In genomic region chr3:47193871-47194859, GRCh38 we compare ENCODE assay signal across 28 cellular contexts. TPM values are rescaled to one million over a fixed set of nuclear protein-coding genes. Genes with fewer than 3 reads are reported as not detected.
DNase-seq lines count a peak whose midpoint lies in the region; ATAC-seq, FAIRE-seq and TF ChIP-seq lines count a peak whose summit lies in the region.
"Had no signal": no experiment of that assay in that cellular context is flagged by ENCODE, and none has a peak within 500 bp of the region (broad histone marks: within the 10 kb centered on the region; RNA-seq: fewer than 3 reads in every experiment).

No MANE protein-coding gene starts in this region.

- WGBS in HepG2 (ENCODE audit: low lambda C conversion rate): 94% methylated on average over 4 of the region's 4 CpGs
- 97% methylated on average over 4 of the region's 4 CpGs for WGBS in right lobe of liver (ENCODE audit: insufficient coverage, low coverage, low lambda C conversion rate, missing lambda C conversion rate)
- WGBS in GM12878 (ENCODE audit: insufficient coverage, insufficient replicate concordance, low lambda C conversion rate, missing lambda C conversion rate): 68% methylated on average over 4 of the region's 4 CpGs
- 92 to 98% (median 95%) methylated on average over 4 of the region's 4 CpGs for WGBS in small intestine, 3 donors
- WGBS in heart left ventricle, 4 donors: 89 to 93% (median 92%) methylated on average over 4 of the region's 4 CpGs

- H3K4me3 ChIP-seq in HepG2 (replicated peaks in 1 of 3; ENCODE audit: insufficient read depth in 1 of 3, low read depth in 2 of 3, low read length in 3 of 3): no peak overlapping the region
- no peak overlapping the region for H3K4me3 ChIP-seq in right lobe of liver
- no peak overlapping the region for H3K4me3 ChIP-seq in GM12878
- no peak overlapping the region for H3K4me3 ChIP-seq in small intestine (ENCODE audit: low read depth in 1 of 2, low read length in 2 of 2)
- H3K4me3 ChIP-seq in heart left ventricle: no peak overlapping the region
- H3K4me3 ChIP-seq: adrenal gland, coronary artery, ovary had no signal

- no peak overlapping the region for H2AFZ ChIP-seq in HepG2 (ENCODE audit: low read length)
- H2AFZ ChIP-seq in GM12878 (ENCODE audit: control insufficient read depth, low read depth, low read length): no peak overlapping the region

- no peak for TF ChIP-seq RAD21 in HepG2 (CRISPR knock-in tag; IDR thresholded peaks at IDR 0.05)
- no peak for TF ChIP-seq RAD21 in GM12878 (IDR thresholded peaks at IDR 0.05; ENCODE audit: insufficient read depth, low read depth, low read length)

- FAIRE-seq in HepG2 (lab: Jason Lieb, UNC) (no peak), GM12878 (lab: Jason Lieb, UNC) (no peak), small intestine (lab: Jason Lieb, UNC) (no peak)
- FAIRE-seq: A204.1, frontal cortex had no signal

- H3K4me1 ChIP-seq in HepG2 (ENCODE audit: insufficient read depth, low read length) (no peaks in the 10 kb centered on the region), right lobe of liver (no peaks in the 10 kb centered on the region), GM12878 (ENCODE audit: control insufficient read depth, insufficient read depth, low read length) (no peaks in the 10 kb centered on the region), small intestine (ENCODE audit: control insufficient read depth in 2 of 2, insufficient read depth in 1 of 2, low read depth in 1 of 2, low read length in 1 of 2) (no peaks in the 10 kb centered on the region), heart left ventricle (no peaks in the 10 kb centered on the region)
- H3K4me1 ChIP-seq: adrenal gland had no signal

- no TSS peak for BruUV-seq in HepG2 (replicated peaks; lab: Mats Ljungman, UMichigan)
- TSS peak; percentile 49 for BruUV-seq in GM12878 (replicated peaks; lab: Mats Ljungman, UMichigan)

- TF ChIP-seq EP300 in HepG2 (IDR thresholded peaks at IDR 0.05; ENCODE audit: low read depth in 2 of 2, low read length in 2 of 2): no peak
- no peak for TF ChIP-seq EP300 in HepG2 (CRISPR knock-in tag; IDR thresholded peaks at IDR 0.05; ENCODE audit: borderline replicate concordance)
- TF ChIP-seq EP300 in GM12878 (IDR thresholded peaks at IDR 0.05; ENCODE audit: borderline replicate concordance in 1 of 2, control insufficient read depth in 1 of 2, low read depth in 2 of 2, low read length in 2 of 2): no peak

- H3K36me3 ChIP-seq in HepG2 (replicated peaks in 1 of 2; ENCODE audit: control insufficient read depth in 1 of 2, insufficient read depth in 2 of 2, low read length in 2 of 2) (no peaks in the 10 kb centered on the region), right lobe of liver (no peaks in the 10 kb centered on the region), GM12878 (ENCODE audit: control insufficient read depth in 2 of 2, insufficient read depth in 2 of 2, low read length in 1 of 2) (no peaks in the 10 kb centered on the region), small intestine (ENCODE audit: control insufficient read depth in 2 of 2, insufficient read depth in 2 of 2, low read length in 2 of 2) (no peaks in the 10 kb centered on the region), heart left ventricle (no peaks in the 10 kb centered on the region)
- H3K36me3 ChIP-seq: adrenal gland, ovary had no signal

- DNase-seq in HepG2 (ENCODE audit: low spot score): no peak
- DNase-seq in right lobe of liver: no peak
- DNase-seq in GM12878 (ENCODE audit: low read depth, low spot score): no peak
- DNase-seq in fibroblast of peridontal ligament (ENCODE audit: extremely low read depth): peak; percentile 59
- no peak for DNase-seq in left cardiac atrium
- no peak for DNase-seq in small intestine
- no peak for DNase-seq in DMS53 treated with DMSO at 0.1 percent for 48 hours (lab: John Stamatoyannopoulos, UW; ENCODE audit: unreplicated experiment)
- no peak for DNase-seq in heart left ventricle
- DNase-seq: activated CD4-positive, alpha-beta T cell treated with anti-CD3 and anti-CD28 coated beads for 36 hours; activated T-cell treated with anti-CD3 and anti-CD28 coated beads, Interleukin-2, amount 50 U/mL, for 24 hours; adrenal gland; DMS79; endodermal cell; H9; hypothalamus; MM.1S; NCI-H524 treated with DMSO at 0.1 percent for 48 hours; nephron progenitor cell; NK-92 treated with Interleukin-12 subunit alpha and Interleukin-12 subunit beta, amount 100 ng/mL, for 24 hours; ovary; retina; stimulated activated CD4-positive, alpha-beta T cell treated with anti-CD3 and anti-CD28 coated beads, Interleukin-12 subunit alpha, Interleukin-12 subunit beta, amount 100 ng/mL, for 4 hours; stimulated activated CD4-positive, alpha-beta T cell treated with anti-CD3 and anti-CD28 coated beads, Interleukin-4, amount 100 ng/mL, for 24 hours; stimulated activated naive B cell treated with anti-CD40 and anti-IgM and Interleukin-4, amounts not matched to agents 10 μg/mL and 1 μg/mL and 100 μg/mL, for 72 hours; T-helper 1 cell had no signal

- H3K79me2 ChIP-seq in HepG2 (ENCODE audit: insufficient read depth, low read length) (no peaks in the 10 kb centered on the region), GM12878 (ENCODE audit: control insufficient read depth, insufficient read depth, low read length) (no peaks in the 10 kb centered on the region)

- POLR2A ChIA-PET in HepG2 (lab: Yijun Ruan, JAX) (interaction anchor here (0.7 kb wide), 1 partner anchor 11 kb away, joined by 4 read pairs; no protein-coding TSS in a partner anchor), GM12878 (lab: Charles Lee) (interaction anchor here (0.6 to 0.7 kb wide), 2 partner anchors 9 to 19 kb away, joined by 3 read pairs; no protein-coding TSS in a partner anchor)

- intact Hi-C loops in HepG2 (cut with micrococcal nuclease; ENCODE audit: unreplicated experiment): no loop called here
- intact Hi-C loops in right lobe of liver (cut with DNase I): no loop called here
- intact Hi-C loops in GM12878 (cut with micrococcal nuclease; ENCODE audit: unreplicated experiment): no loop called here
- intact Hi-C loops in left cardiac atrium (cut with DNase I): no loop called here
- intact Hi-C loops in heart left ventricle (cut with DNase I): no loop called here

- H3K27me3 ChIP-seq in HepG2 (ENCODE audit: control insufficient read depth in 1 of 2, insufficient read depth in 2 of 2, low read length in 2 of 2) (no peaks in the 10 kb centered on the region), right lobe of liver (no peaks in the 10 kb centered on the region), GM12878 (replicated peaks in 1 of 2; ENCODE audit: control insufficient read depth in 2 of 2, insufficient read depth in 2 of 2, low read length in 1 of 2) (no peaks in the 10 kb centered on the region), small intestine (ENCODE audit: control insufficient read depth in 2 of 2, insufficient read depth in 2 of 2, low read length in 2 of 2) (no peaks in the 10 kb centered on the region), heart left ventricle (no peaks in the 10 kb centered on the region)
- H3K27me3 ChIP-seq: adrenal gland, ovary had no signal

- no peaks in the 10 kb centered on the region for H3K9me3 ChIP-seq in HepG2 (ENCODE audit: low read length)
- H3K9me3 ChIP-seq in right lobe of liver: no peaks in the 10 kb centered on the region
- no peaks in the 10 kb centered on the region for H3K9me3 ChIP-seq in GM12878 (replicated peaks; ENCODE audit: control insufficient read depth, insufficient read depth, low read length)
- H3K9me3 ChIP-seq in small intestine (ENCODE audit: control insufficient read depth, low read depth): no peaks in the 10 kb centered on the region
- H3K9me3 ChIP-seq in heart left ventricle: no peaks in the 10 kb centered on the region
- H3K9me3 ChIP-seq: adrenal gland, ovary had no signal

- H4K20me1 ChIP-seq in HepG2 (ENCODE audit: insufficient read depth, low read length) (no peaks in the 10 kb centered on the region), GM12878 (ENCODE audit: control insufficient read depth, insufficient read depth) (no peaks in the 10 kb centered on the region)

- CTCF ChIA-PET in HepG2 (lab: Yijun Ruan, JAX; ENCODE audit: low intra/inter-chr PET ratio, low total read pairs) (no interaction called here), GM12878 (lab: Yijun Ruan, JAX) (interaction anchor here (1.4 kb wide), 1 partner anchor 28 kb away, joined by 3 read pairs; no protein-coding TSS in a partner anchor)

- H3K27ac ChIP-seq in HepG2 (ENCODE audit: extremely low read length, insufficient read depth, low read length) (no peak overlapping the region), right lobe of liver (no peak overlapping the region), GM12878 (ENCODE audit: control insufficient read depth, insufficient read depth) (no peak overlapping the region), small intestine (ENCODE audit: low read depth in 1 of 2, low read length in 1 of 2) (no peak overlapping the region), heart left ventricle (no peak overlapping the region)
- H3K27ac ChIP-seq: adrenal gland, coronary artery, ovary had no signal

- SMC1A ChIA-PET in GM12878 (lab: Charles Lee; ENCODE audit: uncharacterized antibody, unreplicated experiment): interaction anchor here (1.0 to 1.1 kb wide), 2 partner anchors 22 to 162 kb away, joined by 3 to 4 read pairs; no protein-coding TSS in a partner anchor

- TF ChIP-seq POLR2A in HepG2 (IDR thresholded peaks at IDR 0.05; ENCODE audit: insufficient read depth in 1 of 2, low read depth in 2 of 2, low read length in 2 of 2): no peak
- TF ChIP-seq POLR2A in right lobe of liver (IDR thresholded peaks at IDR 0.05): no peak
- TF ChIP-seq POLR2A in GM12878 (IDR thresholded peaks at IDR 0.05; ENCODE audit: low read depth, low read length): no peak
- no peak for TF ChIP-seq POLR2A in heart left ventricle (IDR thresholded peaks at IDR 0.05)

- in situ Hi-C loops in HepG2 (cut with HindIII; ENCODE audit: extremely low pct_ligation_motif_present, low pct_unique_long_range_greater_than_20kb): no loop called here
- in situ Hi-C loops in GM12878 (cut with MboI): no loop called here

- ATAC-seq in HepG2 (no peak), right lobe of liver (no peak), GM12878 (no peak), left cardiac atrium (no peak), heart left ventricle (no peak)
- ATAC-seq: activated CD4-positive, alpha-beta T cell treated with anti-CD3 and anti-CD28 coated beads for 36 hours; stimulated activated naive B cell treated with anti-CD40 and anti-IgM and Interleukin-4, amounts not matched to agents 10 μg/mL and 1 μg/mL and 100 μg/mL, for 72 hours had no signal

- RAD21 ChIA-PET in GM12878 (lab: Charles Lee; ENCODE audit: unreplicated experiment): no interaction called here

- H3K9ac ChIP-seq in HepG2 (ENCODE audit: insufficient read depth, low read depth, low read length): no peak overlapping the region
- H3K9ac ChIP-seq in GM12878 (ENCODE audit: control insufficient read depth, insufficient read depth, low read length): no peak overlapping the region

- H3K4me2 ChIP-seq in HepG2 (ENCODE audit: low read depth, low read length): no peak overlapping the region
- no peak overlapping the region for H3K4me2 ChIP-seq in GM12878 (ENCODE audit: control insufficient read depth, insufficient read depth)

- TF ChIP-seq CTCF in HepG2 (CRISPR knock-in tag; IDR thresholded peaks at IDR 0.05): no peak
- no peak for TF ChIP-seq CTCF in right lobe of liver (IDR thresholded peaks at IDR 0.05)
- no peak for TF ChIP-seq CTCF in GM12878 (IDR thresholded peaks at IDR 0.05 in 2 of 3, conservative IDR thresholded peaks at IDR 0.05 in 1 of 3; ENCODE audit: control insufficient read depth in 2 of 3, extremely low read depth in 1 of 3, insufficient read depth in 1 of 3, low read depth in 3 of 3, low read length in 3 of 3)
- no peak for TF ChIP-seq CTCF in heart left ventricle (IDR thresholded peaks at IDR 0.05)

RNA-seq across cellular contexts. Expression of gene SETD2, which starts 30.3 kb away (rescaled TPM):
- total RNA-seq in HepG2 (2016; rRNA removed; fragmentation: Illumina TruSeq; extraction: Trizol) (24.2 and 39.5 TPM in 2 replicates), right lobe of liver (10 to 100 TPM; 20.3 to 27.0 (median 21.9) TPM), GM12878 (2014; rRNA removed) (26.8 and 30.1 TPM in 2 replicates), GM12878 (2014; rRNA removed; fragmentation: Illumina TruSeq; extraction: Trizol) (40.9 and 44.0 TPM in 2 replicates), GM12878 (2021) (36.3 and 39.3 TPM in 2 replicates), left cardiac atrium (10 to 100 TPM; 24.8 to 31.3 TPM), heart left ventricle (10 to 100 TPM; 24.6 to 34.1 (median 31.7) TPM)
- total RNA-seq in HepG2 (2016; cell fraction: cytosol; rRNA removed; fragmentation: Illumina TruSeq; extraction: Trizol; ENCODE audit: low read depth): 38.6 and 41.2 TPM in 2 replicates
- total RNA-seq in HepG2 (2016; cell fraction: insoluble cytoplasmic fraction; rRNA removed; fragmentation: Illumina TruSeq; extraction: Trizol): 22.3 and 34.2 TPM in 2 replicates
- 16.3 and 20.2 TPM in 2 replicates for total RNA-seq in HepG2 (2016; cell fraction: membrane; rRNA removed; fragmentation: Illumina TruSeq; extraction: Trizol)
- 35.8 and 43.2 TPM in 2 replicates for total RNA-seq in HepG2 (2016; cell fraction: nucleus; rRNA removed; fragmentation: Illumina TruSeq; extraction: Trizol)
- polyA plus RNA-seq in HepG2 (2011; rRNA removed) (14.2 and 15.0 TPM in 2 replicates), GM12878 (2011; rRNA removed) (30.2 and 34.9 TPM in 2 replicates), GM12878 (2014; fragmentation: Illumina TruSeq; extraction: Trizol) (44.9 and 52.2 TPM in 2 replicates), GM12878 (2014; fragmentation: Nextera tagmentation; extraction: Ambion mirVana) (1 to 10 TPM; 8.4 to 8.5 TPM), GM12878 (2014; rRNA removed) (19.1 and 22.2 TPM in 2 replicates), GM12878 (2016; fragmentation: Nextera tagmentation; extraction: Ambion mirVana) (10 to 100 TPM; 21.6 to 21.9 TPM), small intestine (10 to 100 TPM; 15.9 to 20.8 (median 16.6) TPM), heart left ventricle (10 to 100 TPM in 1 of 2 donors, 1 to 10 TPM in 1; 9.0 to 14.9 TPM)
- polyA plus RNA-seq in HepG2 (2011; cell fraction: cytosol; rRNA removed): 9.9 and 13.4 TPM in 2 replicates
- 12.6 and 13.9 TPM in 2 replicates for polyA plus RNA-seq in HepG2 (2011; cell fraction: nucleus; rRNA removed)
- polyA plus RNA-seq in HepG2 (2012): 17.9 and 19.6 TPM in 2 replicates
- polyA plus RNA-seq in HepG2 (2016; cell fraction: cytosol; fragmentation: Illumina TruSeq; extraction: Trizol; ENCODE audit: low read depth): 1.1 and 1.3 TPM in 2 replicates
- polyA plus RNA-seq in HepG2 (2016; cell fraction: insoluble cytoplasmic fraction; fragmentation: Illumina TruSeq; extraction: Trizol; ENCODE audit: low read depth): 22.9 and 27.7 TPM in 2 replicates
- 1.8 and 2.5 TPM in 2 replicates for polyA plus RNA-seq in HepG2 (2016; cell fraction: membrane; fragmentation: Illumina TruSeq; extraction: Trizol; ENCODE audit: low read depth)
- 32.2 and 33.2 TPM in 2 replicates for polyA plus RNA-seq in HepG2 (2016; cell fraction: nucleus; fragmentation: Illumina TruSeq; extraction: Trizol; ENCODE audit: insufficient read depth, low read depth)
- polyA minus RNA-seq in HepG2 (2011; rRNA and poly(A)+ RNA removed; ENCODE audit: low replicate concordance): 24.6 and 37.4 TPM in 2 replicates
- polyA minus RNA-seq in HepG2 (2011; cell fraction: cytosol; rRNA and poly(A)+ RNA removed): 22.9 and 27.3 TPM in 2 replicates
- polyA minus RNA-seq in HepG2 (2011; cell fraction: nucleus; rRNA and poly(A)+ RNA removed): 75.8 and 79.7 TPM in 2 replicates
- total RNA-seq in GM12878 (2013; cell fraction: nucleolus; rRNA removed): 194 and 205 TPM in 2 replicates
- polyA plus RNA-seq in GM12878 (2011; ENCODE audit: low read depth): 19.4 TPM
- 19.5 and 20.7 TPM in 2 replicates for polyA plus RNA-seq in GM12878 (2011; cell fraction: cytosol; rRNA removed)
- polyA plus RNA-seq in GM12878 (2011; cell fraction: nucleus; rRNA removed): 30.7 and 35.8 TPM in 2 replicates
- polyA plus RNA-seq in GM12878 (2012): 20.4 and 24.3 TPM in 2 replicates
- polyA minus RNA-seq in GM12878 (2011; rRNA and poly(A)+ RNA removed): 51.7 and 65.0 TPM in 2 replicates
- 24.2 and 25.0 TPM in 2 replicates for polyA minus RNA-seq in GM12878 (2011; cell fraction: cytosol; rRNA and poly(A)+ RNA removed)
- polyA minus RNA-seq in GM12878 (2011; cell fraction: nucleus; rRNA and poly(A)+ RNA removed): 33.9 and 56.1 TPM in 2 replicates
